In the genomic region with DNA sequence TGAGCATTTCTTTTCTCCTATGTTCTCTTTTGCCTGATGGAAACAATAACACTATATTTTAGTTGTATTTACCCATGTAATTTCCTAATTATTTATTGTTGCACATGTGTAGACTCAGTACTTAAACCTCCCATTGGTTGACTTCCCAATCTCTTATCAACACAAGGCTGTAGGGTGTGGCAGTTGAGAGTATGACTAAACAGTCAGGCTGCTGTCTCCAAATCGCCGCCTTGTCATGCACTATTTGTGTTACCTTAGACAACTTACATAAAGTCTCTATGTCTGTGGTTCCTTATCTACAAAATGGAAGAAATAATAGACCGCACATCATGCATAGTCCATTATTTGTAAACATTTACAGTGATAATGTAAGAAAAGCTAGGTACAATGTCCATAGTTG, we compare ENCODE assay signal across 29 cellular contexts.
DNase-seq lines count a peak whose midpoint lies in the region; ATAC-seq, FAIRE-seq and TF ChIP-seq lines count a peak whose summit lies in the region.
"Had no signal": no experiment of that assay in that cellular context is flagged by ENCODE, and none has a peak within 500 bp of the region (broad histone marks: within the 10 kb centered on the region; RNA-seq: fewer than 3 reads in every experiment).

No MANE protein-coding gene starts in this region.

- POLR2A ChIA-PET in naive thymus-derived CD8-positive, alpha-beta T cell (lab: Charles Lee) = no interaction called here

- no peak overlapping the region for H3K27ac ChIP-seq in right lobe of liver
- H3K27ac ChIP-seq: heart right ventricle, ovary, thoracic aorta had no signal

- TF ChIP-seq CTCF in bronchial epithelial cell (IDR thresholded peaks at IDR 0.05; ENCODE audit: insufficient read depth, low read length, severe bottlenecking) (no peak), right lobe of liver (IDR thresholded peaks at IDR 0.05) (no peak)

- intact Hi-C loops in right lobe of liver (cut with DNase I) = no loop called here

- H3K36me3 ChIP-seq in bronchial epithelial cell (ENCODE audit: control insufficient read depth, insufficient read depth, low read length) (no peaks in the 10 kb centered on the region), right lobe of liver (no peaks in the 10 kb centered on the region)
- H3K36me3 ChIP-seq: heart right ventricle, ovary, thoracic aorta had no signal

- no peaks in the 10 kb centered on the region for H3K4me1 Mint-ChIP-seq in naive thymus-derived CD8-positive, alpha-beta T cell
- H3K4me1 Mint-ChIP-seq: activated B cell treated with CpG ODN at 0.5 μM for 24 hours; activated naive CD8-positive, alpha-beta T cell treated with anti-CD3 and anti-CD28 coated beads, Interleukin-2, amount 10 ng/mL, durations not matched to agents 7 days and 5 days; activated T-helper 17 cell treated with anti-CD3 and anti-CD28 coated beads, Interleukin-2, amount 50 U/mL, for 72 hours; nephron progenitor cell had no signal

- peaks cover 0 to 12% (median 3%) of the 10 kb centered on the region in 9 donors for H3K9me3 Mint-ChIP-seq in naive thymus-derived CD8-positive, alpha-beta T cell
- H3K9me3 Mint-ChIP-seq: activated B cell treated with CpG ODN at 0.5 μM for 24 hours; activated T-helper 17 cell treated with anti-CD3 and anti-CD28 coated beads, Interleukin-2, amount 50 U/mL, for 72 hours had no signal

- no peak for TF ChIP-seq POLR2A in right lobe of liver (IDR thresholded peaks at IDR 0.05)

- H3K4me3 ChIP-seq in bronchial epithelial cell (ENCODE audit: low read depth, low read length) (no peak overlapping the region), right lobe of liver (no peak overlapping the region)
- H3K4me3 ChIP-seq: heart right ventricle, K562, ovary, thoracic aorta had no signal

- WGBS in right lobe of liver (ENCODE audit: insufficient coverage, low coverage, low lambda C conversion rate, missing lambda C conversion rate) = 53% methylated on average over 3 of the region's 3 CpGs

- H3K27me3 Mint-ChIP-seq in naive thymus-derived CD8-positive, alpha-beta T cell = peaks cover 4 to 17% (median 7%) of the 10 kb centered on the region in 5 donors
- H3K27me3 Mint-ChIP-seq: activated B cell treated with CpG ODN at 0.5 μM for 24 hours had no signal

- DNase-seq in Daoy (ENCODE audit: low read depth) = peak; percentile 79
- peak; percentile 91 for DNase-seq in OCI-M1 (lab: John Stamatoyannopoulos, UW)
- DNase-seq in bronchial epithelial cell (ENCODE audit: low read depth) = peak; percentile 90
- peak; percentile 20 for DNase-seq in mucosa of gallbladder (ENCODE audit: low spot score)
- DNase-seq in NCI-H524 treated with DMSO at 0.1 percent for 48 hours (lab: John Stamatoyannopoulos, UW) = no peak
- DNase-seq in naive thymus-derived CD8-positive, alpha-beta T cell = no peak
- DNase-seq in right lobe of liver = no peak
- DNase-seq: activated B cell treated with CpG ODN at 0.5 μM for 24 hours; activated CD4-positive, alpha-beta T cell treated with anti-CD3 and anti-CD28 coated beads, Interleukin-2, amount 50 U/mL, for 48 hours; activated CD8-positive, alpha-beta memory T cell treated with anti-CD3 and anti-CD28 coated beads, Interleukin-2, amount 50 U/mL, for 4 hours; activated naive CD8-positive, alpha-beta T cell treated with anti-CD3 and anti-CD28 coated beads, Interleukin-2, amount 10 ng/mL, durations not matched to agents 7 days and 5 days; C1 segment of cervical spinal cord; heart right ventricle; midbrain; NCI-H1436 treated with DMSO at 0.1 percent for 48 hours; NCI-H2171; NCI-H526 treated with DMSO at 0.1 percent for 48 hours; nephron progenitor cell; ovary; right cardiac atrium; SK-N-SH; stimulated activated naive CD4-positive, alpha-beta T cell treated with Interleukin-2 at 50 U/mL for 16 hours; T-helper 2 cell had no signal

- no peak for ATAC-seq in naive thymus-derived CD8-positive, alpha-beta T cell
- ATAC-seq in right lobe of liver = no peak
- ATAC-seq in HG03439 (IDR thresholded peaks at IDR 0.05; ENCODE audit: unreplicated experiment) = no peak
- ATAC-seq: activated T-helper 17 cell treated with anti-CD3 and anti-CD28 coated beads, Interleukin-2, amount 50 U/mL, for 72 hours; heart right ventricle; K562; left lobe of liver; right cardiac atrium had no signal

- no peak for FAIRE-seq in bronchial epithelial cell (lab: Jason Lieb, UNC)
- FAIRE-seq: GM12891, K562 had no signal

- no peaks in the 10 kb centered on the region for H3K4me1 ChIP-seq in right lobe of liver
- H3K4me1 ChIP-seq: heart right ventricle had no signal

- H3K27me3 ChIP-seq in bronchial epithelial cell (ENCODE audit: control insufficient read depth, insufficient read depth, low read length) = no peaks in the 10 kb centered on the region
- no peaks in the 10 kb centered on the region for H3K27me3 ChIP-seq in right lobe of liver
- H3K27me3 ChIP-seq: heart right ventricle, ovary had no signal

- no peaks in the 10 kb centered on the region for H3K9me3 ChIP-seq in right lobe of liver
- H3K9me3 ChIP-seq: ovary, SK-N-SH, thoracic aorta had no signal

- H3K4me3 Mint-ChIP-seq in naive thymus-derived CD8-positive, alpha-beta T cell = no peak overlapping the region
- H3K4me3 Mint-ChIP-seq: activated B cell treated with CpG ODN at 0.5 μM for 24 hours; activated naive CD8-positive, alpha-beta T cell treated with anti-CD3 and anti-CD28 coated beads, Interleukin-2, amount 10 ng/mL, durations not matched to agents 7 days and 5 days; activated T-helper 17 cell treated with anti-CD3 and anti-CD28 coated beads, Interleukin-2, amount 50 U/mL, for 72 hours; nephron progenitor cell had no signal

- no peak overlapping the region for H3K27ac Mint-ChIP-seq in naive thymus-derived CD8-positive, alpha-beta T cell
- H3K27ac Mint-ChIP-seq: activated B cell treated with CpG ODN at 0.5 μM for 24 hours; activated naive CD8-positive, alpha-beta T cell treated with anti-CD3 and anti-CD28 coated beads, Interleukin-2, amount 10 ng/mL, durations not matched to agents 7 days and 5 days; activated T-helper 17 cell treated with anti-CD3 and anti-CD28 coated beads, Interleukin-2, amount 50 U/mL, for 72 hours; nephron progenitor cell had no signal

- H3K36me3 Mint-ChIP-seq in naive thymus-derived CD8-positive, alpha-beta T cell = peaks cover 0 to 7% (median 2%) of the 10 kb centered on the region in 3 donors
- H3K36me3 Mint-ChIP-seq: activated naive CD8-positive, alpha-beta T cell treated with anti-CD3 and anti-CD28 coated beads, Interleukin-2, amount 10 ng/mL, durations not matched to agents 7 days and 5 days had no signal

Comparison
In these comparisons a context has a peak if more than half of its experiments do, and no peak if none do; other contexts are left out.
1. DNase-seq: peak in Daoy (single experiment), OCI-M1 (single experiment), bronchial epithelial cell (single experiment) and mucosa of gallbladder (single experiment); none in NCI-H524 treated with DMSO at 0.1 percent for 48 hours (single experiment), naive thymus-derived CD8-positive, alpha-beta T cell (0 of 10) and right lobe of liver (0 of 3).